Comparison of ENCODE assay signal across 1 cellular context in the genomic region with DNA sequence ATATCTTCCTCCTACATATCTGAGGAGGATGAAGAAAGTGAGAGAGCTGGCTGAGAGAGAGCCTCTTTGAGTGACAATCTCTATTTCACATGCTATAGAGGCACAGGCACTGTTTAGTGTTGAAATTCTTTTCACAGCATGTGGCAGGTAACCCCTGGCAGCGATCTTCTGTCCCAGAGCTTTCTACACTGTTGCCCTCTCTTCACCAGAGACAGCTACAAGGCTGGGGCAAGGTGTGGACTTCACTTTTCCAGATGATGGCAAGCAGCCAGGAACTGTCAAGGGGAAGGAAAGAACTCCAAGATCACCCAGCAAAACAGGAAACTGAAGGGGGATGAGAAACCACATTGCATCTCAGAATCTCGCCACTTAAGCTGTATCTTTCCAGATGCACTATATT.
TF ChIP-seq lines count a peak whose summit lies in the region.

No MANE protein-coding gene starts in this region.

TF ChIP-seq in SK-N-SH treated with all-trans-retinoic acid at 6 μM for 48 hours, 23 proteins besides CTCF, POLR2A, EP300 and RAD21 (continued from another document):
- TF ChIP-seq, protein P1, sequence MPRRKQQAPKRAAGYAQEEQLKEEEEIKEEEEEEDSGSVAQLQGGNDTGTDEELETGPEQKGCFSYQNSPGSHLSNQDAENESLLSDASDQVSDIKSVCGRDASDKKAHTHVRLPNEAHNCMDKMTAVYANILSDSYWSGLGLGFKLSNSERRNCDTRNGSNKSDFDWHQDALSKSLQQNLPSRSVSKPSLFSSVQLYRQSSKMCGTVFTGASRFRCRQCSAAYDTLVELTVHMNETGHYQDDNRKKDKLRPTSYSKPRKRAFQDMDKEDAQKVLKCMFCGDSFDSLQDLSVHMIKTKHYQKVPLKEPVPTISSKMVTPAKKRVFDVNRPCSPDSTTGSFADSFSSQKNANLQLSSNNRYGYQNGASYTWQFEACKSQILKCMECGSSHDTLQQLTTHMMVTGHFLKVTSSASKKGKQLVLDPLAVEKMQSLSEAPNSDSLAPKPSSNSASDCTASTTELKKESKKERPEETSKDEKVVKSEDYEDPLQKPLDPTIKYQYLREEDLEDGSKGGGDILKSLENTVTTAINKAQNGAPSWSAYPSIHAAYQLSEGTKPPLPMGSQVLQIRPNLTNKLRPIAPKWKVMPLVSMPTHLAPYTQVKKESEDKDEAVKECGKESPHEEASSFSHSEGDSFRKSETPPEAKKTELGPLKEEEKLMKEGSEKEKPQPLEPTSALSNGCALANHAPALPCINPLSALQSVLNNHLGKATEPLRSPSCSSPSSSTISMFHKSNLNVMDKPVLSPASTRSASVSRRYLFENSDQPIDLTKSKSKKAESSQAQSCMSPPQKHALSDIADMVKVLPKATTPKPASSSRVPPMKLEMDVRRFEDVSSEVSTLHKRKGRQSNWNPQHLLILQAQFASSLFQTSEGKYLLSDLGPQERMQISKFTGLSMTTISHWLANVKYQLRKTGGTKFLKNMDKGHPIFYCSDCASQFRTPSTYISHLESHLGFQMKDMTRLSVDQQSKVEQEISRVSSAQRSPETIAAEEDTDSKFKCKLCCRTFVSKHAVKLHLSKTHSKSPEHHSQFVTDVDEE (CRISPR knock-in tag; IDR thresholded peaks at IDR 0.05), result no peak
